In genomic region chr6:7672066-7673062, GRCh38 we compare ENCODE assay signal across 14 cellular contexts. TPM values are rescaled to one million over a fixed set of nuclear protein-coding genes. Genes with fewer than 3 reads are reported as not detected.
DNase-seq lines count a peak whose midpoint lies in the region; FAIRE-seq and TF ChIP-seq lines count a peak whose summit lies in the region.
"Had no signal": no experiment of that assay in that cellular context is flagged by ENCODE, and none has a peak within 500 bp of the region (broad histone marks: within the 10 kb centered on the region; RNA-seq: fewer than 3 reads in every experiment).

No MANE protein-coding gene starts in this region.

- no peak overlapping the region for H2AFZ ChIP-seq in mesenchymal stem cell (ENCODE audit: low read depth, low read length)

- H3K9me3 ChIP-seq in mesenchymal stem cell (ENCODE audit: control insufficient read depth, low read length) (no peaks in the 10 kb centered on the region), suprapubic skin (no peaks in the 10 kb centered on the region)
- H3K9me3 ChIP-seq: pancreas had no signal

- H3K27ac ChIP-seq in mesenchymal stem cell (ENCODE audit: low read length, poor library complexity, severe bottlenecking) (no peak overlapping the region), suprapubic skin (peak overlapping the region; percentile 74)
- H3K27ac ChIP-seq: pancreas had no signal

- no peak overlapping the region for H3K18ac ChIP-seq in mesenchymal stem cell (ENCODE audit: low read depth in 1 of 2, low read length in 2 of 2)

- no peak overlapping the region for H3K4me2 ChIP-seq in mesenchymal stem cell (ENCODE audit: low read length, poor library complexity, severe bottlenecking)

- TF ChIP-seq EP300 in suprapubic skin (IDR thresholded peaks at IDR 0.05): no peak

- peak overlapping the region in 1 of 2 experiments; percentile 73 for H3K4me3 ChIP-seq in mesenchymal stem cell (ENCODE audit: insufficient read depth in 1 of 2, low read depth in 1 of 2, low read length in 2 of 2)
- peak overlapping the region; percentile 34 for H3K4me3 ChIP-seq in suprapubic skin
- H3K4me3 ChIP-seq: pancreas had no signal

- H3K4ac ChIP-seq in mesenchymal stem cell (ENCODE audit: low read depth in 1 of 2, low read length in 2 of 2): no peak overlapping the region

- H2BK12ac ChIP-seq in mesenchymal stem cell (ENCODE audit: low read length in 2 of 2): no peak overlapping the region

- no peak overlapping the region for H2AK5ac ChIP-seq in mesenchymal stem cell (ENCODE audit: low read length, severe bottlenecking)

- no peak overlapping the region for H4K91ac ChIP-seq in mesenchymal stem cell (ENCODE audit: low read length)

- H2BK15ac ChIP-seq in mesenchymal stem cell (ENCODE audit: low read depth, poor library complexity, severe bottlenecking): no peak overlapping the region

- peak overlapping the region; percentile 74 for H3K4me3 Mint-ChIP-seq in endothelial cell (ENCODE audit: unreplicated experiment)

- no peak overlapping the region for H3K27ac Mint-ChIP-seq in endothelial cell (ENCODE audit: unreplicated experiment)

- peaks cover 6% of the 10 kb centered on the region for H3K4me1 ChIP-seq in mesenchymal stem cell (ENCODE audit: control insufficient read depth, insufficient read depth, low read depth, low read length)
- H3K4me1 ChIP-seq in suprapubic skin: peaks cover 39% of the 10 kb centered on the region
- H3K4me1 ChIP-seq: pancreas had no signal

- H4K8ac ChIP-seq in mesenchymal stem cell (ENCODE audit: low read length): no peak overlapping the region

- DNase-seq in NCI-H748 (lab: John Stamatoyannopoulos, UW; ENCODE audit: unreplicated experiment) (peak; percentile 80), endothelial cell (ENCODE audit: low spot score) (no peak), mesenchymal stem cell (no peak), suprapubic skin (ENCODE audit: low spot score in 2 of 2) (no peak), HTR-8/SVneo (ENCODE audit: insufficient read length, low spot score) (no peak), germinal center (ENCODE audit: low spot score) (no peak), NCI-H2227 (lab: John Stamatoyannopoulos, UW; ENCODE audit: unreplicated experiment) (no peak)
- no peak for DNase-seq in activated CD4-positive, alpha-beta T cell treated with anti-CD3 and anti-CD28 coated beads, Interleukin-2, amount 50 U/mL, for 1 hour
- DNase-seq: activated CD4-positive, alpha-beta T cell treated with anti-CD3 and anti-CD28 coated beads, Interleukin-2, amount 50 U/mL, for 4 hours; activated gamma-delta T cell; NCI-H2029 treated with DMSO at 0.1 percent for 48 hours had no signal

- H3K14ac ChIP-seq in mesenchymal stem cell (ENCODE audit: low read length in 2 of 2): no peak overlapping the region

- no peaks in the 10 kb centered on the region for H3K79me1 ChIP-seq in mesenchymal stem cell (replicated peaks; ENCODE audit: low read length, poor library complexity, severe bottlenecking)

- no peaks in the 10 kb centered on the region for H3K9me3 Mint-ChIP-seq in endothelial cell (ENCODE audit: unreplicated experiment)

- H3K23ac ChIP-seq in mesenchymal stem cell (ENCODE audit: low read length in 2 of 2): no peak overlapping the region

- peaks cover 0 to 16% of the 10 kb centered on the region in 2 experiments for H3K27me3 ChIP-seq in mesenchymal stem cell (ENCODE audit: control insufficient read depth in 1 of 2, insufficient read depth in 1 of 2, low read length in 2 of 2)
- no peaks in the 10 kb centered on the region for H3K27me3 ChIP-seq in suprapubic skin
- H3K27me3 ChIP-seq: pancreas had no signal

- H3K36me3 ChIP-seq in mesenchymal stem cell (ENCODE audit: control insufficient read depth in 1 of 2, insufficient read depth in 2 of 2, low read depth in 1 of 2, low read length in 2 of 2): no peaks in the 10 kb centered on the region
- no peaks in the 10 kb centered on the region for H3K36me3 ChIP-seq in suprapubic skin
- H3K36me3 ChIP-seq: pancreas had no signal

- TF ChIP-seq CTCF in endothelial cell (IDR thresholded peaks at IDR 0.05; ENCODE audit: unreplicated experiment): no peak
- TF ChIP-seq CTCF in suprapubic skin (IDR thresholded peaks at IDR 0.05): no peak

- H3K4me1 Mint-ChIP-seq in endothelial cell (ENCODE audit: unreplicated experiment): peaks cover 14% of the 10 kb centered on the region

- no peak overlapping the region for H2BK5ac ChIP-seq in mesenchymal stem cell (ENCODE audit: low read depth, low read length, poor library complexity, severe bottlenecking)

- 90% methylated on average over 19 of the region's 20 CpGs for WGBS in mesenchymal stem cell
- 39% methylated on average over 14 of the region's 20 CpGs for WGBS in suprapubic skin

- no peak for TF ChIP-seq POLR2A in suprapubic skin (IDR thresholded peaks at IDR 0.05)

- no peaks in the 10 kb centered on the region for H3K36me3 Mint-ChIP-seq in endothelial cell (ENCODE audit: low read depth, unreplicated experiment)

- FAIRE-seq in HTR-8/SVneo (lab: Jason Lieb, UNC): no peak
- FAIRE-seq: D721Med, pancreas had no signal

- peaks cover 8% of the 10 kb centered on the region for H3K27me3 Mint-ChIP-seq in endothelial cell (ENCODE audit: unreplicated experiment)

- H3K9ac ChIP-seq in mesenchymal stem cell (ENCODE audit: low read length): peak overlapping the region; percentile 84

- H2BK120ac ChIP-seq in mesenchymal stem cell (ENCODE audit: low read depth, low read length): no peak overlapping the region

RNA-seq across cellular contexts. Expression of gene BMP6, which starts 53.5 kb away (rescaled TPM):
- total RNA-seq in endothelial cell (ENCODE audit: unreplicated experiment) (0.97 TPM), suprapubic skin (1 to 10 TPM; 1.8 to 7.4 (median 3.8) TPM)
- polyA plus RNA-seq in mesenchymal stem cell (2013, experiment 1 of 2): 0.46 TPM
- polyA plus RNA-seq in mesenchymal stem cell (2013, experiment 2 of 2): 0.42 TPM
- total RNA-seq: T-helper 1 cell treated with Interleukin-12 subunit alpha and Interleukin-12 subunit beta and Interleukin-4 antibody, amounts not matched to agents 30 ng/mL and 1 ng/mL, for 36 hours had no signal
